In genomic region chr10:77212632-77213031, GRCh38 we compare ENCODE assay signal across 19 cellular contexts.
DNase-seq lines count a peak whose midpoint lies in the region; TF ChIP-seq lines count a peak whose summit lies in the region.
"Had no signal": no experiment of that assay in that cellular context is flagged by ENCODE, and none has a peak within 500 bp of the region (broad histone marks: within the 10 kb centered on the region; RNA-seq: fewer than 3 reads in every experiment).

No MANE protein-coding gene starts in this region.

- 79% methylated on average over 5 of the region's 5 CpGs for WGBS in esophagus muscularis mucosa

- peak overlapping the region in 3 of 4 donors; percentile 12 to 52 (median 21) for H3K27ac ChIP-seq in esophagus muscularis mucosa (replicated peaks in 1 of 4)
- H3K27ac ChIP-seq: 22Rv1; BLaER1 treated with 17β-estradiol and CSF1 and Interleukin-3, amounts not matched to agents 10 nM and 100 nM had no signal

- no peak for TF ChIP-seq CTCF in esophagus muscularis mucosa (IDR thresholded peaks at IDR 0.05)

- no peak for TF ChIP-seq POLR2A in esophagus muscularis mucosa (IDR thresholded peaks at IDR 0.05; ENCODE audit: low read depth)

- no peaks in the 10 kb centered on the region for H3K36me3 ChIP-seq in esophagus muscularis mucosa
- H3K36me3 ChIP-seq: BE2C; BLaER1 treated with 17β-estradiol and CSF1 and Interleukin-3, amounts not matched to agents 10 nM and 100 nM had no signal

- H3K4me3 ChIP-seq in esophagus muscularis mucosa = no peak overlapping the region
- H3K4me3 ChIP-seq: BLaER1 treated with 17β-estradiol and CSF1 and Interleukin-3, amounts not matched to agents 10 nM and 100 nM; GM12878 had no signal

- H3K27me3 ChIP-seq in esophagus muscularis mucosa = no peaks in the 10 kb centered on the region
- H3K27me3 ChIP-seq: BE2C; BLaER1 treated with 17β-estradiol and CSF1 and Interleukin-3, amounts not matched to agents 10 nM and 100 nM had no signal

- H3K9me3 ChIP-seq in esophagus muscularis mucosa = no peaks in the 10 kb centered on the region
- H3K9me3 ChIP-seq: BE2C had no signal

- intact Hi-C loops in esophagus muscularis mucosa (cut with DNase I) = no loop called here

- TF ChIP-seq EP300 in esophagus muscularis mucosa (IDR thresholded peaks at IDR 0.05) = no peak

- H3K4me1 ChIP-seq in esophagus muscularis mucosa = peaks cover 0 to 40% (median 30%) of the 10 kb centered on the region in 4 donors
- H3K4me1 ChIP-seq: BE2C had no signal

- peak; percentile 1 for DNase-seq in NOMO-1 treated with DMSO at 0.1 percent for 48 hours (lab: John Stamatoyannopoulos, UW; ENCODE audit: unreplicated experiment)
- no peak for DNase-seq in NOMO-1 treated with dmso at 0.1 percent for 144 hours (lab: John Stamatoyannopoulos, UW; ENCODE audit: unreplicated experiment)
- DNase-seq in esophagus muscularis mucosa (ENCODE audit: extremely low spot score) = no peak
- peak; percentile 63 for DNase-seq in putamen (ENCODE audit: low spot score)
- no peak for DNase-seq in NCI-H446 treated with DMSO at 0.1 percent for 48 hours (lab: John Stamatoyannopoulos, UW)
- DNase-seq in GM19240 (ENCODE audit: insufficient read length, low spot score) = no peak
- DNase-seq in globus pallidus (ENCODE audit: low spot score) = no peak
- DNase-seq: BE2C; CD4-positive, alpha-beta T cell; CD8-positive, alpha-beta memory T cell; DMS 273 treated with DMSO at 0.1 percent for 48 hours; DMS79; EL; GDM1; H7; HCEC 1CT had no signal

Comparison
In these comparisons a context has a peak if more than half of its experiments do, and no peak if none do; other contexts are left out.
1. DNase-seq: peak in NOMO-1 treated with DMSO at 0.1 percent for 48 hours (single experiment) and putamen (single experiment); none in NOMO-1 treated with dmso at 0.1 percent for 144 hours (single experiment), esophagus muscularis mucosa (single experiment), NCI-H446 treated with DMSO at 0.1 percent for 48 hours (single experiment), GM19240 (single experiment) and globus pallidus (single experiment).